ENCODE assay signal across 24 cellular contexts in the genomic region with DNA sequence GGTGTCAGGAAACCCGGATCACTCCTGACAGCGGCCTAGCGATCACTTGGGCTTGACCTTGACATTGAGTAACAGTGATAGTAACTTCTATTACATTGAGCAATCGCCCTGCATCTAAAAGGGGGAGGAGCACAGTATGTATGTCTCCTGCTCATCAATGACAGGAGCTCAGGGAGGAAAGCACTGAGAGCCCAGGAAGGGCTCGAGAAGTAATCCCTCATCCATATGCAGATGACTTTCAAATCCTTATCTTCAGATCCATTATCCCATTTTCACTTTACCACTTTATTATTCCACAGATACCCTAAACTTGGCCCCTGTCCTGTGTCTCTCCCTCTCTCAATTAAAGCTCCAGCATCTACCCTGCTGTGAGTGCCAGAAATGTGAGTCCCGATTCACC. TPM values are rescaled to one million over a fixed set of nuclear protein-coding genes. Genes with fewer than 3 reads are reported as not detected.
DNase-seq lines count a peak whose midpoint lies in the region; ATAC-seq, FAIRE-seq and TF ChIP-seq lines count a peak whose summit lies in the region.
"Had no signal": no experiment of that assay in that cellular context is flagged by ENCODE, and none has a peak within 500 bp of the region (broad histone marks: within the 10 kb centered on the region; RNA-seq: fewer than 3 reads in every experiment).

No MANE protein-coding gene starts in this region.

- H3K23ac ChIP-seq in IMR-90 (ENCODE audit: low read depth, low read length) (no peak overlapping the region), H1 (ENCODE audit: insufficient read length) (no peak overlapping the region)

- H2AFZ ChIP-seq in IMR-90 (replicated peaks; ENCODE audit: low read length, poor library complexity) (no peak overlapping the region), H1 (ENCODE audit: low read length) (no peak overlapping the region), PC-3 (ENCODE audit: low read length) (no peak overlapping the region)
- H2AFZ ChIP-seq: neural progenitor cell had no signal

- H2BK120ac ChIP-seq in IMR-90 (ENCODE audit: low read depth, low read length) (no peak overlapping the region), H1 (replicated peaks; ENCODE audit: low read depth, low read length) (no peak overlapping the region)

- H2BK15ac ChIP-seq in IMR-90 (ENCODE audit: low read depth, low read length) (no peak overlapping the region), H1 (ENCODE audit: low read length) (no peak overlapping the region)

- DNase-seq in cardiac muscle cell (ENCODE audit: low read depth in 1 of 2, low spot score in 1 of 2) (no peak), Right ventricle myocardium inferior (ENCODE audit: missing footprints) (no peak), IMR-90 (no peak), H1 (ENCODE audit: low read depth in 1 of 2, low spot score in 2 of 2) (no peak), left lung (no peak), PC-3 (no peak)
- DNase-seq: activated CD4-positive, CD25-positive, alpha-beta regulatory T cell treated with anti-CD3 and anti-CD28 coated beads, Interleukin-2, amount 50 U/mL, for 72 hours; activated CD8-positive, alpha-beta T cell treated with anti-CD3 and anti-CD28 coated beads for 36 hours; activated effector memory CD4-positive, alpha-beta T cell treated with anti-CD3 and anti-CD28 coated beads, Interleukin-2, amount 50 U/mL, for 16 hours; BE2C; DND-41; effector CD4-positive, alpha-beta T cell; head of caudate nucleus; NCI-H1417 treated with DMSO at 0.1 percent for 48 hours; NCI-H2081 treated with DMSO at 0.1 percent for 48 hours; NCI-H345; NCI-H748 treated with DMSO at 0.1 percent for 48 hours had no signal

- no peaks in the 10 kb centered on the region for H3K9me2 ChIP-seq in PC-3 (replicated peaks; ENCODE audit: low read length)

- in situ Hi-C loops in IMR-90 (cut with MboI; ENCODE audit: low sequenced_read_pairs): no loop called here

- peaks cover 58% of the 10 kb centered on the region for H3K4me1 ChIP-seq in cardiac muscle cell (ENCODE audit: low read depth)
- H3K4me1 ChIP-seq in IMR-90 (ENCODE audit: control insufficient read depth, insufficient read depth, low read length): peaks cover 4% of the 10 kb centered on the region
- peaks cover 2 to 14% (median 7%) of the 10 kb centered on the region in 4 experiments; a peak in 6 of 7 replicates for H3K4me1 ChIP-seq in H1 (replicated peaks in 1 of 4; ENCODE audit: control insufficient read depth in 3 of 4, insufficient read depth in 4 of 4, low read length in 3 of 4)
- peaks cover 40 to 62% (median 51%) of the 10 kb centered on the region in 3 donors for H3K4me1 ChIP-seq in skeletal muscle tissue (ENCODE audit: control insufficient read depth in 3 of 3, insufficient read depth in 3 of 3, low read length in 3 of 3)
- peaks cover 0 to 16% of the 10 kb centered on the region in 2 donors for H3K4me1 ChIP-seq in left lung
- peaks cover 16% of the 10 kb centered on the region for H3K4me1 ChIP-seq in PC-3 (ENCODE audit: insufficient read depth, low read length)
- H3K4me1 ChIP-seq: BE2C, neural progenitor cell had no signal

- H2BK20ac ChIP-seq in IMR-90 (ENCODE audit: low read depth, low read length) (no peak overlapping the region), H1 (ENCODE audit: low read length) (no peak overlapping the region)

- H3K4me3 ChIP-seq in cardiac muscle cell: no peak overlapping the region
- H3K4me3 ChIP-seq in IMR-90 (ENCODE audit: insufficient read depth, low read depth, low read length): no peak overlapping the region
- no peak overlapping the region for H3K4me3 ChIP-seq in H1 (ENCODE audit: extremely low read depth in 1 of 4, insufficient read depth in 2 of 4, low read depth in 3 of 4, low read length in 4 of 4)
- peak overlapping the region in 2 of 3 donors; percentile 4 to 53 for H3K4me3 ChIP-seq in skeletal muscle tissue (ENCODE audit: low read length in 3 of 3)
- H3K4me3 ChIP-seq in left lung: no peak overlapping the region
- no peak overlapping the region for H3K4me3 ChIP-seq in PC-3 (ENCODE audit: low read length)
- H3K4me3 ChIP-seq: neural progenitor cell, SJSA1, upper lobe of left lung had no signal

- POLR2A ChIA-PET in IMR-90 (lab: Charles Lee; ENCODE audit: unreplicated experiment) (no interaction called here), H1 (lab: Charles Lee; ENCODE audit: partially characterized antibody) (interaction anchor here (0.6 kb wide), 1 partner anchor 75 kb away, joined by 4 read pairs; no protein-coding TSS in a partner anchor), PC-3 (lab: Charles Lee; ENCODE audit: unreplicated experiment) (no interaction called here)

- no peak for FAIRE-seq in H1 (lab: Jason Lieb, UNC)

- H3K9me1 ChIP-seq in IMR-90 (ENCODE audit: insufficient read depth, low read length): no peaks in the 10 kb centered on the region; the same call in 1 of the 2 replicates

- H3K23me2 ChIP-seq in H1 (ENCODE audit: low read depth, low read length): no peaks in the 10 kb centered on the region

- no peak overlapping the region for H2BK12ac ChIP-seq in H1 (ENCODE audit: low read depth, low read length)

- H3K79me1 ChIP-seq in IMR-90 (ENCODE audit: low read depth in 1 of 2, low read length in 2 of 2) (no peaks in the 10 kb centered on the region; a peak in 1 of 4 replicates), H1 (ENCODE audit: low read depth, low read length) (no peaks in the 10 kb centered on the region)

- H3K14ac ChIP-seq in IMR-90 (replicated peaks; ENCODE audit: low read depth, low read length): no peak overlapping the region
- no peak overlapping the region for H3K14ac ChIP-seq in H1 (ENCODE audit: insufficient read length)

- H3F3A ChIP-seq in PC-3 (ENCODE audit: low read length, unreplicated experiment): no peaks in the 10 kb centered on the region

- H3K36me3 ChIP-seq in cardiac muscle cell (no peaks in the 10 kb centered on the region), IMR-90 (ENCODE audit: control insufficient read depth, insufficient read depth, low read length) (no peaks in the 10 kb centered on the region), H1 (ENCODE audit: control insufficient read depth in 2 of 4, insufficient read depth in 4 of 4, low read length in 3 of 4) (no peaks in the 10 kb centered on the region), skeletal muscle tissue (ENCODE audit: control insufficient read depth in 3 of 3, insufficient read depth in 3 of 3, low read length in 3 of 3) (no peaks in the 10 kb centered on the region), left lung (no peaks in the 10 kb centered on the region), PC-3 (ENCODE audit: low read depth, low read length) (no peaks in the 10 kb centered on the region)
- H3K36me3 ChIP-seq: BE2C, neural progenitor cell, SJSA1, upper lobe of left lung had no signal

- no peak overlapping the region for H4K91ac ChIP-seq in IMR-90 (ENCODE audit: insufficient read depth, low read depth, low read length)
- no peak overlapping the region for H4K91ac ChIP-seq in H1 (replicated peaks; ENCODE audit: insufficient read length, low read length)

- no peak overlapping the region for H3K4ac ChIP-seq in IMR-90 (ENCODE audit: low read depth, low read length)
- no peak overlapping the region for H3K4ac ChIP-seq in H1 (replicated peaks; ENCODE audit: insufficient read length, low read depth, low read length)

- H3K27ac ChIP-seq in cardiac muscle cell (peak overlapping the region; percentile 83), IMR-90 (ENCODE audit: insufficient read depth, low read length) (no peak overlapping the region), H1 (ENCODE audit: low read depth, low read length) (no peak overlapping the region), skeletal muscle tissue (ENCODE audit: low read depth, low read length) (peak overlapping the region; percentile 94), left lung (no peak overlapping the region), PC-3 (ENCODE audit: low read length) (no peak overlapping the region)
- H3K27ac ChIP-seq: neural progenitor cell, SJSA1 had no signal

- H3K27me3 ChIP-seq in cardiac muscle cell: no peaks in the 10 kb centered on the region
- peaks cover 18% of the 10 kb centered on the region; the same call in 1 of the 2 replicates for H3K27me3 ChIP-seq in IMR-90 (ENCODE audit: control insufficient read depth, insufficient read depth, low read length)
- no peaks in the 10 kb centered on the region for H3K27me3 ChIP-seq in H1 (replicated peaks in 1 of 4; ENCODE audit: control insufficient read depth in 3 of 4, extremely low read depth in 1 of 4, insufficient read depth in 3 of 4, low read length in 3 of 4)
- no peaks in the 10 kb centered on the region for H3K27me3 ChIP-seq in skeletal muscle tissue (ENCODE audit: control insufficient read depth in 3 of 3, insufficient read depth in 3 of 3, low read length in 3 of 3)
- no peaks in the 10 kb centered on the region for H3K27me3 ChIP-seq in left lung
- no peaks in the 10 kb centered on the region for H3K27me3 ChIP-seq in PC-3 (ENCODE audit: low read length)
- H3K27me3 ChIP-seq: BE2C, neural progenitor cell, SJSA1, upper lobe of left lung had no signal

- no peaks in the 10 kb centered on the region for H4K20me1 ChIP-seq in IMR-90 (ENCODE audit: insufficient read depth, low read length)
- no peaks in the 10 kb centered on the region for H4K20me1 ChIP-seq in H1 (replicated peaks in 1 of 2; ENCODE audit: control insufficient read depth in 1 of 2, insufficient read depth in 2 of 2, low read length in 2 of 2)
- no peaks in the 10 kb centered on the region for H4K20me1 ChIP-seq in PC-3 (ENCODE audit: low read length)

- intact Hi-C loops in Right ventricle myocardium inferior (cut with DNase I) (loop anchor here (2.0 to 5.0 kb wide), 2 partner anchors 37 to 47 kb away; no protein-coding TSS in a partner anchor), IMR-90 (cut with micrococcal nuclease) (no loop called here), left lung (cut with DNase I) (no loop called here), PC-3 (cut with micrococcal nuclease) (no loop called here)

- BruUV-seq in IMR-90 (replicated peaks; lab: Mats Ljungman, UMichigan): no TSS peak
- BruUV-seq in PC-3 (replicated peaks; lab: Mats Ljungman, UMichigan): no TSS peak

- ATAC-seq in Right ventricle myocardium inferior (no peak), IMR-90 (ENCODE audit: low read depth) (no peak), left lung (no peak), PC-3 (no peak), GM18511 (IDR thresholded peaks at IDR 0.05; ENCODE audit: unreplicated experiment) (no peak)
- ATAC-seq: activated CD8-positive, alpha-beta T cell treated with anti-CD3 and anti-CD28 coated beads for 36 hours; T-cell had no signal

- CTCF ChIA-PET in IMR-90 (lab: Yijun Ruan, JAX): no interaction called here
- CTCF ChIA-PET in H1 (lab: Charles Lee; ENCODE audit: partially characterized antibody): interaction anchor here (0.7 to 1.7 kb wide), 7 partner anchors 8 to 132 kb away, joined by 3 to 5 read pairs (median 3); no protein-coding TSS in a partner anchor
- CTCF ChIA-PET in PC-3 (lab: Charles Lee): no interaction called here

- H3K79me2 ChIP-seq in H1 (ENCODE audit: control insufficient read depth in 1 of 2, insufficient read depth in 2 of 2, low read length in 2 of 2) (no peaks in the 10 kb centered on the region), PC-3 (ENCODE audit: low read length) (peaks cover 9% of the 10 kb centered on the region)

- H4K5ac ChIP-seq in IMR-90 (ENCODE audit: low read depth, low read length): no peak overlapping the region
- H4K5ac ChIP-seq in H1 (ENCODE audit: insufficient read length, low read depth, low read length): no peak overlapping the region

- H3K4me2 ChIP-seq in IMR-90 (ENCODE audit: low read depth, low read length): no peak overlapping the region
- H3K4me2 ChIP-seq in H1 (ENCODE audit: insufficient read depth in 1 of 2, low read depth in 2 of 2, low read length in 2 of 2): peak overlapping the region in 1 of 2 experiments; percentile 44; a peak in 1 of 4 replicates
- H3K4me2 ChIP-seq in PC-3 (ENCODE audit: low read length): no peak overlapping the region
- H3K4me2 ChIP-seq: neural progenitor cell had no signal

- WGBS in IMR-90 (ENCODE audit: extremely low coverage in 2 of 2, insufficient read length in 1 of 2), 2 experiments: 50% methylated on average over 1 of the region's 6 CpGs; no CpG with 5 or more reads in 1 of the 2 experiments
- WGBS in H1 (ENCODE audit: extremely low coverage in 1 of 2, insufficient coverage in 1 of 2, insufficient read length in 1 of 2, insufficient replicate concordance in 2 of 2, low coverage in 1 of 2, low lambda C conversion rate in 2 of 2, missing lambda C conversion rate in 1 of 2), 2 experiments: 73% methylated on average over 6 of the region's 6 CpGs; no CpG with 5 or more reads in 1 of the 2 experiments

- H3K9ac ChIP-seq in IMR-90 (ENCODE audit: low read depth, low read length) (no peak overlapping the region), H1 (replicated peaks in 1 of 4; ENCODE audit: extremely low read depth in 1 of 4, low read depth in 3 of 4, low read length in 3 of 4) (no peak overlapping the region), skeletal muscle tissue (ENCODE audit: low read depth in 1 of 3, low read length in 3 of 3) (peak overlapping the region in 2 of 3 donors; percentile 60 to 79), PC-3 (ENCODE audit: low read length) (no peak overlapping the region)
- H3K9ac ChIP-seq: neural progenitor cell had no signal

- H3K18ac ChIP-seq in IMR-90 (ENCODE audit: low read depth, low read length): no peak overlapping the region
- H3K18ac ChIP-seq in H1 (ENCODE audit: extremely low read depth, low read length): no peak overlapping the region

- dilution Hi-C loops in IMR-90 (cut with HindIII; ENCODE audit: low sequenced_read_pairs, unreplicated experiment): no loop called here

- TF ChIP-seq POLR2A in IMR-90 (IDR thresholded peaks at IDR 0.05; ENCODE audit: low read depth, low read length): no peak
- TF ChIP-seq POLR2A in H1 (IDR thresholded peaks at IDR 0.05; ENCODE audit: control extremely low read depth in 1 of 2, low read depth in 2 of 2, low read length in 2 of 2): no peak

- H2AK9ac ChIP-seq in IMR-90 (replicated peaks; ENCODE audit: low read depth, low read length, poor library complexity): no peak overlapping the region

- TF ChIP-seq CTCF in cardiac muscle cell (IDR thresholded peaks at IDR 0.05; ENCODE audit: low read depth, low read length): no peak
- TF ChIP-seq CTCF in IMR-90 (conservative IDR thresholded peaks at IDR 0.05; ENCODE audit: low read depth, low read length): no peak
- no peak for TF ChIP-seq CTCF in H1 (IDR thresholded peaks at IDR 0.05; ENCODE audit: control extremely low read depth in 1 of 3, insufficient read depth in 1 of 3, low read depth in 1 of 3, low read length in 3 of 3)
- TF ChIP-seq CTCF in left lung (IDR thresholded peaks at IDR 0.05): no peak
- TF ChIP-seq CTCF in PC-3 (conservative IDR thresholded peaks at IDR 0.05; ENCODE audit: low read depth, low read length): no peak

- no peak overlapping the region for H3K56ac ChIP-seq in IMR-90 (ENCODE audit: extremely low read depth, insufficient read depth, low read length)
- no peak overlapping the region for H3K56ac ChIP-seq in H1 (replicated peaks; ENCODE audit: insufficient read length, low read depth, low read length)

- H2AK5ac ChIP-seq in IMR-90 (ENCODE audit: low read depth, low read length): no peak overlapping the region
- no peak overlapping the region for H2AK5ac ChIP-seq in H1 (ENCODE audit: low read depth, low read length)

- H4K8ac ChIP-seq in IMR-90 (ENCODE audit: low read depth in 2 of 2, low read length in 2 of 2) (no peak overlapping the region), H1 (ENCODE audit: extremely low read depth, insufficient read depth, low read length) (no peak overlapping the region)

- H3K9me3 ChIP-seq in cardiac muscle cell (ENCODE audit: low read depth) (no peaks in the 10 kb centered on the region), IMR-90 (ENCODE audit: control insufficient read depth, insufficient read depth, low read length) (no peaks in the 10 kb centered on the region), H1 (ENCODE audit: insufficient read depth in 2 of 2, low read depth in 1 of 2, low read length in 1 of 2) (no peaks in the 10 kb centered on the region), skeletal muscle tissue (ENCODE audit: control insufficient read depth in 3 of 3, low read length in 3 of 3) (no peaks in the 10 kb centered on the region), left lung (no peaks in the 10 kb centered on the region), PC-3 (ENCODE audit: low read length) (no peaks in the 10 kb centered on the region)
- H3K9me3 ChIP-seq: BE2C, Caco-2, SJSA1, upper lobe of left lung had no signal

- TF ChIP-seq EP300 in H1 (IDR thresholded peaks at IDR 0.05; ENCODE audit: borderline replicate concordance in 1 of 2, low read depth in 2 of 2, low read length in 2 of 2): no peak

- TF ChIP-seq RAD21 in IMR-90 (IDR thresholded peaks at IDR 0.05; ENCODE audit: low read length) (no peak), H1 (IDR thresholded peaks at IDR 0.05 in 1 of 2, conservative IDR thresholded peaks at IDR 0.05 in 1 of 2; ENCODE audit: low read depth in 2 of 2, low read length in 2 of 2) (no peak)

- H2BK5ac ChIP-seq in IMR-90 (ENCODE audit: low read depth, low read length, poor library complexity, severe bottlenecking) (no peak overlapping the region), H1 (ENCODE audit: low read depth, low read length) (no peak overlapping the region)

RNA-seq across cellular contexts. Expression of a gene that starts 47.8 kb away (rescaled TPM):
- total RNA-seq in cardiac muscle cell (32.7 and 61.3 TPM in 2 replicates), Right ventricle myocardium inferior (14.3 TPM), IMR-90 (2012; rRNA removed) (0.18 and 0.28 TPM in 2 replicates), skeletal muscle tissue (6.3 TPM), left lung (1 to 10 TPM; 2.4 to 6.9 TPM), PC-3 (2014; rRNA removed) (5.2 and 10.0 TPM in 2 replicates)
- polyA plus RNA-seq in cardiac muscle cell (29.0 and 55.4 TPM in 2 replicates), IMR-90 (2012; rRNA removed) (2.0 and 2.2 TPM in 2 replicates), H1 (2011; rRNA removed) (7.7 and 10.7 TPM in 2 replicates)
- polyA plus RNA-seq in IMR-90 (2012; cell fraction: cytosol; rRNA removed): 1.2 and 1.9 TPM in 2 replicates
- 2.8 and 5.6 TPM in 2 replicates for polyA plus RNA-seq in IMR-90 (2012; cell fraction: nucleus; rRNA removed; ENCODE audit: low replicate concordance)
- total RNA-seq in H1 (2021; fragmentation: NEBNext Ultra II Directional; extraction: Animal tissue kit (Norgen Biotek cat#: 25700)): 10.2 and 10.6 TPM in 2 replicates
- polyA plus RNA-seq in H1 (2011; cell fraction: cytosol; rRNA removed): 7.1 TPM
- polyA plus RNA-seq in H1 (2011; cell fraction: nucleus; rRNA removed): 14.6 TPM
- polyA plus RNA-seq in H1 (2012, experiment 1 of 2): 7.5 to 10.1 TPM (median 8.7 TPM) in 4 replicates
- 9.5 TPM for polyA plus RNA-seq in H1 (2012, experiment 2 of 2)
- 3.7 TPM for polyA plus RNA-seq in H1 (2013, experiment 1 of 2)
- polyA plus RNA-seq in H1 (2013, experiment 2 of 2): 4.0 TPM
- polyA minus RNA-seq in H1 (2011; rRNA and poly(A)+ RNA removed): 4.5 TPM in 2 replicates
- 5.1 TPM for polyA minus RNA-seq in H1 (2011; cell fraction: cytosol; rRNA and poly(A)+ RNA removed)
- 10.8 TPM for polyA minus RNA-seq in H1 (2011; cell fraction: nucleus; rRNA and poly(A)+ RNA removed)

Comparison
In these comparisons a context has a peak if more than half of its experiments do, and no peak if none do; other contexts are left out.
1. H3K27ac ChIP-seq: peak in cardiac muscle cell (single experiment) and skeletal muscle tissue (single experiment); none in IMR-90 (single experiment), H1 (single experiment), left lung (0 of 2) and PC-3 (single experiment).
2. H3K4me3 ChIP-seq: peak in skeletal muscle tissue (2 of 3); none in cardiac muscle cell (single experiment), IMR-90 (single experiment), H1 (0 of 4), left lung (0 of 2) and PC-3 (single experiment).
3. H3K9ac ChIP-seq: peak in skeletal muscle tissue (2 of 3); none in IMR-90 (single experiment), H1 (0 of 4) and PC-3 (single experiment).